17 cellular contexts compared by ENCODE assay signal in the genomic region with DNA sequence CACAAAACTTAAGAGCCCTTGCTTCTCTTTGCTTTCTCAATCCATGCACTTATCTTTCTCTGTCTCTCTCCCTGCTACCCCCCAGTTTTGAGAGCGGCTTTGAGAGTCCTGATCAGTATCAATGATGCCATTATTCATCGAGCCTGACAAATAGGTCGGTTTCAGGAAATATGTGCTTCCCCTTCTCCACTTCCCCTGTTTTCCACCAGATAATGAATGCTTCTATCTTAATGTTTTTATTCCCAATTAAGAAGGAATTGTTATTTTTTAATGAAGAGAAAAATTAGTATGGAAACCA.
DNase-seq lines count a peak whose midpoint lies in the region; ATAC-seq, FAIRE-seq and TF ChIP-seq lines count a peak whose summit lies in the region.
"Had no signal": no experiment of that assay in that cellular context is flagged by ENCODE, and none has a peak within 500 bp of the region (broad histone marks: within the 10 kb centered on the region; RNA-seq: fewer than 3 reads in every experiment).

No MANE protein-coding gene starts in this region.

- H3K27ac ChIP-seq in left ventricle myocardium inferior (replicated peaks) (peak overlapping the region; percentile 65), HepG2 (ENCODE audit: extremely low read length, insufficient read depth, low read length) (no peak overlapping the region)
- H3K27ac ChIP-seq: ovary had no signal

- H3K9me3 ChIP-seq in left ventricle myocardium inferior (replicated peaks): no peaks in the 10 kb centered on the region
- no peaks in the 10 kb centered on the region for H3K9me3 ChIP-seq in HepG2 (ENCODE audit: low read length)
- H3K9me3 ChIP-seq: ascending aorta, ovary had no signal

- H2AFZ ChIP-seq in HepG2 (ENCODE audit: low read length): no peak overlapping the region

- H3K36me3 Mint-ChIP-seq in endothelial cell (ENCODE audit: low read depth, unreplicated experiment) (peaks cover 36% of the 10 kb centered on the region), mesothelial cell of epicardium (peaks cover 1% of the 10 kb centered on the region)
- no peaks in the 10 kb centered on the region for H3K36me3 Mint-ChIP-seq in stimulated activated naive B cell treated with anti-CD40 and anti-IgM and Interleukin-4, amounts not matched to agents 10 μg/mL and 1 μg/mL and 100 μg/mL, for 72 hours
- H3K36me3 Mint-ChIP-seq: CD4-positive, alpha-beta memory T cell; T-cell had no signal

- CTCF ChIA-PET in HepG2 (lab: Yijun Ruan, JAX; ENCODE audit: low intra/inter-chr PET ratio, low total read pairs): no interaction called here

- no peaks in the 10 kb centered on the region for H4K20me1 ChIP-seq in HepG2 (ENCODE audit: insufficient read depth, low read length)

- ATAC-seq in left cardiac atrium: no peak
- no peak for ATAC-seq in HepG2
- no peak for ATAC-seq in stimulated activated naive B cell treated with anti-CD40 and anti-IgM and Interleukin-4, amounts not matched to agents 10 μg/mL and 1 μg/mL and 100 μg/mL, for 72 hours (replicated peaks)
- ATAC-seq: T-cell had no signal

- no peak for TF ChIP-seq CTCF in left ventricle myocardium inferior (IDR thresholded peaks at IDR 0.05; ENCODE audit: borderline replicate concordance)
- no peak for TF ChIP-seq CTCF in endothelial cell (IDR thresholded peaks at IDR 0.05; ENCODE audit: unreplicated experiment)
- no peak for TF ChIP-seq CTCF in mesothelial cell of epicardium (IDR thresholded peaks at IDR 0.05; ENCODE audit: unreplicated experiment)
- no peak for TF ChIP-seq CTCF in HepG2 (CRISPR knock-in tag; IDR thresholded peaks at IDR 0.05)

- in situ Hi-C loops in HepG2 (cut with HindIII; ENCODE audit: extremely low pct_ligation_motif_present, low pct_unique_long_range_greater_than_20kb): no loop called here

- H3K4me1 Mint-ChIP-seq in endothelial cell (ENCODE audit: unreplicated experiment) (peaks cover 31% of the 10 kb centered on the region), mesothelial cell of epicardium (peaks cover 64% of the 10 kb centered on the region)
- H3K4me1 Mint-ChIP-seq in stimulated activated naive B cell treated with anti-CD40 and anti-IgM and Interleukin-4, amounts not matched to agents 10 μg/mL and 1 μg/mL and 100 μg/mL, for 72 hours: peaks cover 3 to 8% of the 10 kb centered on the region in 2 donors
- H3K4me1 Mint-ChIP-seq: CD4-positive, alpha-beta memory T cell; T-cell had no signal

- H3K27ac Mint-ChIP-seq in endothelial cell (ENCODE audit: unreplicated experiment) (peak overlapping the region; percentile 37), mesothelial cell of epicardium (peak overlapping the region; percentile 87)
- no peak overlapping the region for H3K27ac Mint-ChIP-seq in stimulated activated naive B cell treated with anti-CD40 and anti-IgM and Interleukin-4, amounts not matched to agents 10 μg/mL and 1 μg/mL and 100 μg/mL, for 72 hours
- H3K27ac Mint-ChIP-seq: CD4-positive, alpha-beta memory T cell; T-cell had no signal

- no peak overlapping the region for H3K4me3 ChIP-seq in left ventricle myocardium inferior
- no peak overlapping the region for H3K4me3 ChIP-seq in HepG2 (replicated peaks in 1 of 3; ENCODE audit: insufficient read depth in 1 of 3, low read depth in 2 of 3, low read length in 3 of 3)
- H3K4me3 ChIP-seq: ascending aorta, ovary, skin epidermis had no signal

- POLR2A ChIA-PET in HepG2 (lab: Yijun Ruan, JAX): no interaction called here

- H3K27me3 ChIP-seq in left ventricle myocardium inferior (ENCODE audit: low read depth): no peaks in the 10 kb centered on the region
- no peaks in the 10 kb centered on the region for H3K27me3 ChIP-seq in HepG2 (ENCODE audit: control insufficient read depth in 1 of 2, insufficient read depth in 2 of 2, low read length in 2 of 2)
- H3K27me3 ChIP-seq: ascending aorta, ovary had no signal

- H3K27me3 Mint-ChIP-seq in endothelial cell (ENCODE audit: unreplicated experiment) (peaks cover 4% of the 10 kb centered on the region), mesothelial cell of epicardium (ENCODE audit: low read depth) (no peaks in the 10 kb centered on the region)
- no peaks in the 10 kb centered on the region for H3K27me3 Mint-ChIP-seq in stimulated activated naive B cell treated with anti-CD40 and anti-IgM and Interleukin-4, amounts not matched to agents 10 μg/mL and 1 μg/mL and 100 μg/mL, for 72 hours

- H3K9ac ChIP-seq in HepG2 (ENCODE audit: insufficient read depth, low read depth, low read length): no peak overlapping the region

- TF ChIP-seq POLR2A in HepG2 (IDR thresholded peaks at IDR 0.05; ENCODE audit: insufficient read depth in 1 of 2, low read depth in 2 of 2, low read length in 2 of 2): no peak

- intact Hi-C loops in left ventricle myocardium inferior (cut with micrococcal nuclease): no loop called here
- intact Hi-C loops in left cardiac atrium (cut with DNase I): loop anchor here in 1 of 2 donors (5.0 kb wide), 1 partner anchor 118 kb away; the partner anchor contains the start of gene KIF13A
- intact Hi-C loops in HepG2 (cut with micrococcal nuclease; ENCODE audit: unreplicated experiment): loop anchor here (5.0 kb wide), 1 partner anchor 63 kb away; no protein-coding TSS in a partner anchor

- peak overlapping the region; percentile 21 for H3K4me3 Mint-ChIP-seq in endothelial cell (ENCODE audit: unreplicated experiment)
- H3K4me3 Mint-ChIP-seq in mesothelial cell of epicardium: no peak overlapping the region
- no peak overlapping the region for H3K4me3 Mint-ChIP-seq in stimulated activated naive B cell treated with anti-CD40 and anti-IgM and Interleukin-4, amounts not matched to agents 10 μg/mL and 1 μg/mL and 100 μg/mL, for 72 hours
- H3K4me3 Mint-ChIP-seq: CD4-positive, alpha-beta memory T cell; T-cell had no signal

- H3K79me2 ChIP-seq in HepG2 (ENCODE audit: insufficient read depth, low read length): no peaks in the 10 kb centered on the region

- H3K4me1 ChIP-seq in left ventricle myocardium inferior (peaks cover 74% of the 10 kb centered on the region), HepG2 (ENCODE audit: insufficient read depth, low read length) (peaks cover 20% of the 10 kb centered on the region)

- no peak overlapping the region for H3K4me2 ChIP-seq in HepG2 (ENCODE audit: low read depth, low read length)

- no peak for TF ChIP-seq EP300 in HepG2 (IDR thresholded peaks at IDR 0.05; ENCODE audit: low read depth in 2 of 2, low read length in 2 of 2)
- no peak for TF ChIP-seq EP300 in HepG2 (CRISPR knock-in tag; IDR thresholded peaks at IDR 0.05; ENCODE audit: borderline replicate concordance)

- no peak for TF ChIP-seq RAD21 in HepG2 (CRISPR knock-in tag; IDR thresholded peaks at IDR 0.05)

- DNase-seq in left ventricle myocardium inferior (no peak), left cardiac atrium (no peak), endothelial cell (ENCODE audit: low spot score) (no peak), mesothelial cell of epicardium (ENCODE audit: low spot score in 2 of 2, unreplicated experiment in 2 of 2) (no peak), HepG2 (ENCODE audit: low spot score) (no peak)
- DNase-seq in activated effector memory CD4-positive, alpha-beta T cell treated with Interleukin-2 at 50 U/mL for 16 hours: no peak
- no peak for DNase-seq in stimulated activated CD4-positive, alpha-beta T cell treated with anti-CD3 and anti-CD28 coated beads, Interleukin-4, amount 100 ng/mL, for 1 hour
- DNase-seq in stimulated activated naive B cell treated with anti-CD40 and anti-IgM and Interleukin-4, amounts not matched to agents 10 μg/mL and 1 μg/mL and 100 μg/mL, for 72 hours: no peak
- DNase-seq: activated gamma-delta T cell treated with Interleukin-2 at 50 U/mL for 16 hours; CD4-positive, alpha-beta memory T cell; NCI-H2029 treated with DMSO at 0.1 percent for 48 hours; NCI-H526 treated with DMSO at 0.1 percent for 48 hours; ovary; T-cell had no signal

- BruUV-seq in HepG2 (replicated peaks; lab: Mats Ljungman, UMichigan): no TSS peak

- FAIRE-seq in HepG2 (lab: Jason Lieb, UNC): no peak
- FAIRE-seq: colon had no signal

- WGBS in HepG2 (ENCODE audit: low lambda C conversion rate): 94% methylated on average over 3 of the region's 3 CpGs

- H3K9me3 Mint-ChIP-seq in endothelial cell (ENCODE audit: unreplicated experiment) (no peaks in the 10 kb centered on the region), mesothelial cell of epicardium (no peaks in the 10 kb centered on the region)
- peaks cover 0 to 1% of the 10 kb centered on the region in 2 donors for H3K9me3 Mint-ChIP-seq in stimulated activated naive B cell treated with anti-CD40 and anti-IgM and Interleukin-4, amounts not matched to agents 10 μg/mL and 1 μg/mL and 100 μg/mL, for 72 hours
- H3K9me3 Mint-ChIP-seq: CD4-positive, alpha-beta memory T cell; T-cell had no signal

- H3K36me3 ChIP-seq in left ventricle myocardium inferior: peaks cover 4% of the 10 kb centered on the region
- peaks cover 0 to 3% of the 10 kb centered on the region in 2 experiments; a peak in 2 of 5 replicates for H3K36me3 ChIP-seq in HepG2 (replicated peaks in 1 of 2; ENCODE audit: control insufficient read depth in 1 of 2, insufficient read depth in 2 of 2, low read length in 2 of 2)
- H3K36me3 ChIP-seq: ascending aorta, ovary had no signal

TF ChIP-seq in HepG2, 621 proteins besides CTCF, POLR2A, EP300 and RAD21 (continues in another document):
- no peak for TF ChIP-seq ZBTB8A (CRISPR knock-in tag; IDR thresholded peaks at IDR 0.05; ENCODE audit: borderline replicate concordance, low read depth)
- TF ChIP-seq, protein P1, sequence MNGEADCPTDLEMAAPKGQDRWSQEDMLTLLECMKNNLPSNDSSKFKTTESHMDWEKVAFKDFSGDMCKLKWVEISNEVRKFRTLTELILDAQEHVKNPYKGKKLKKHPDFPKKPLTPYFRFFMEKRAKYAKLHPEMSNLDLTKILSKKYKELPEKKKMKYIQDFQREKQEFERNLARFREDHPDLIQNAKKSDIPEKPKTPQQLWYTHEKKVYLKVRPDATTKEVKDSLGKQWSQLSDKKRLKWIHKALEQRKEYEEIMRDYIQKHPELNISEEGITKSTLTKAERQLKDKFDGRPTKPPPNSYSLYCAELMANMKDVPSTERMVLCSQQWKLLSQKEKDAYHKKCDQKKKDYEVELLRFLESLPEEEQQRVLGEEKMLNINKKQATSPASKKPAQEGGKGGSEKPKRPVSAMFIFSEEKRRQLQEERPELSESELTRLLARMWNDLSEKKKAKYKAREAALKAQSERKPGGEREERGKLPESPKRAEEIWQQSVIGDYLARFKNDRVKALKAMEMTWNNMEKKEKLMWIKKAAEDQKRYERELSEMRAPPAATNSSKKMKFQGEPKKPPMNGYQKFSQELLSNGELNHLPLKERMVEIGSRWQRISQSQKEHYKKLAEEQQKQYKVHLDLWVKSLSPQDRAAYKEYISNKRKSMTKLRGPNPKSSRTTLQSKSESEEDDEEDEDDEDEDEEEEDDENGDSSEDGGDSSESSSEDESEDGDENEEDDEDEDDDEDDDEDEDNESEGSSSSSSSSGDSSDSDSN (CRISPR knock-in tag; IDR thresholded peaks at IDR 0.05): no peak
